ENCODE assay signal across 32 cellular contexts in the genomic region with DNA sequence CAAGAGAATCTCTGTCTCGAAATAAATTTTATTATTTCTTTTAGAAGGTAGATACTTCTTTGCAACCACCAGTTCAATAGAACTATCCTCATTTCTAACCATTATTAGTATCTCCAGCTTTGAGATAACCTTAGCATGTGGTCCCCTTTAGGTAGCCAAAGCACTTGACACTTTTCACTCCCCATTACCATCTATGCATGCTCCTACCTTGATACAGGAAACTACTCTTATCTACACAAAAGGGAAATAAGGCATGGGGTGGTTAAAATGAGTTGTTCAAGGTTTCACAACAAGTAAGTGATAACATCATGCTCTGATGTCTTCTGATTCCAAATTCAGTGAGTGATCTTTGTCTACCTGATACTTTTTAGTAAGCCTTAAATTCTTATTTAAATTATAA.
"Had no signal": no experiment of that assay in that cellular context is flagged by ENCODE, and none has a peak within 500 bp of the region (broad histone marks: within the 10 kb centered on the region; RNA-seq: fewer than 3 reads in every experiment).

No MANE protein-coding gene starts in this region.

- FAIRE-seq: astrocyte, bronchial epithelial cell had no signal

- H3K27me3 ChIP-seq: adrenal gland, ascending aorta, body of pancreas, brain microvascular endothelial cell, breast epithelium, cardiac muscle cell had no signal

- H3K27ac ChIP-seq: adrenal gland, ascending aorta, body of pancreas, brain microvascular endothelial cell, breast epithelium, cardiac muscle cell had no signal

- H3K4me3 ChIP-seq: adrenal gland, ascending aorta, body of pancreas, breast epithelium, cardiac muscle cell had no signal

- H3K36me3 ChIP-seq: adrenal gland, ascending aorta, brain microvascular endothelial cell, breast epithelium, cardiac muscle cell had no signal

- H3K4me1 ChIP-seq: adrenal gland, ascending aorta, body of pancreas, breast epithelium had no signal

- DNase-seq: activated effector memory CD4-positive, alpha-beta T cell treated with anti-CD3 and anti-CD28 coated beads, Interleukin-2, amount 50 U/mL, for 16 hours; activated effector memory CD4-positive, alpha-beta T cell treated with Interleukin-2 at 50 U/mL for 16 hours; activated gamma-delta T cell; activated gamma-delta T cell treated with Interleukin-2 at 50 U/mL for 16 hours; activated naive CD4-positive, alpha-beta T cell; activated naive CD4-positive, alpha-beta T cell treated with anti-CD3 and anti-CD28 coated beads for 36 hours; activated naive CD4-positive, alpha-beta T cell treated with anti-CD3 and anti-CD28 coated beads, Interleukin-2, amount 10 ng/mL, durations not matched to agents 7 days and 5 days; activated naive CD4-positive, alpha-beta T cell treated with anti-CD3 and anti-CD28 coated beads, Interleukin-2, amount 50 U/mL, for 16 hours; activated naive CD4-positive, alpha-beta T cell treated with Interleukin-2 at 50 U/mL for 16 hours; activated naive CD8-positive, alpha-beta T cell treated with anti-CD3 and anti-CD28 coated beads for 36 hours; activated naive CD8-positive, alpha-beta T cell treated with anti-CD3 and anti-CD28 coated beads, Interleukin-2, amount 10 ng/mL, durations not matched to agents 7 days and 5 days; activated naive CD8-positive, alpha-beta T cell treated with anti-CD3 and anti-CD28 coated beads, Interleukin-2, amount 50 U/mL, for 24 hours; activated T-cell treated with anti-CD3 and anti-CD28 coated beads, Interleukin-2, amount 50 U/mL, for 1 hour; activated T-cell treated with anti-CD3 and anti-CD28 coated beads, Interleukin-2, amount 50 U/mL, for 24 hours; activated T-cell treated with anti-CD3 and anti-CD28 coated beads, Interleukin-2, amount 50 U/mL, for 4 hours; activated T-cell treated with anti-CD3 and anti-CD28 coated beads, Interleukin-2, amount 50 U/mL, for 48 hours; activated T-cell treated with anti-CD3 and anti-CD28 coated beads, Interleukin-2, amount 50 U/mL, for 72 hours; adrenal gland; amniotic stem cell; amygdala; anterior cingulate cortex; aorta; body of pancreas; brain microvascular endothelial cell; caudate nucleus; central memory CD4-positive, alpha-beta T cell; cerebellar nuclear complex had no signal
